Comparison of ENCODE assay signal across 10 cellular contexts in the genomic region with DNA sequence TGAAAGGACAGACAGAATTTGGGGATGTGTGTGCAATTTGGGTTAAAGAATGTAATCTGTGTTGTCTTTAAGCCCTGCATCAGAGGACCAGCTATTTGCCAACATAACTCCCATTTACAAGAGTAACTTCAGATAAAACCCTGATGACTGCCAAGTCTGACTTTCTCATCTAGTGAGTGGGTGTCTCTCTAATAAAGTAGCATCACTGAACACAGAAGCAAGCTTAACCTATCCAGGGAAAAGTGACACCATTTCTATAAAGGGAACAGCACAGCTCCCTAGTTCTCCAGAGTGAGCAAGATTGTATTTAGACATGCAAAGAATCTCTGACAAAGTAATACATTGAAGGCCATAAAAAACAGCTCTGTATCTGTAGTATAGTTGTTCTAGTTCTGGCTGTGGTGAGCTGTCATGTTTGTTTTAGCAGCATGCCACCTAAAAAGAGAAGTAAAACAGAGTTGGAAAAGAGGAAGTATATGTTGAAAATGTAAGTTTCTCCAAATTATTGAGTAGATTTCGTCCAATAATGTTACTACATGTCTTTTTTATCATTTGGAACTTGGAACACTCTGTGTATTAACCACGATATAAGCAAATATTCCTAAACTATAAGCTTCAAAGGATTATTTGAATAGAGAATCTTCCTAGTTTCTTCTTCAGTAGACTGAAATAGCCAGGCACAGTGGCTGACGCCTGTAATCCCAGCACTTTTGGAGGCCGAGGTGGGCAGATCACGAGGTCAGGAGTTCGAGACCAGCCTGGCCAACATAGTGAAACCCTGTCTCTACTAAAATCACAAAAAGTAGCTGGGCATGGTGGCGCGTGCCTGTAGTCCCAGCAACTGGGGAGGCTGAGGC. TPM values are rescaled to one million over a fixed set of nuclear protein-coding genes. Genes with fewer than 3 reads are reported as not detected.
A peak's percentile ranks its signal among the peaks of the same experiment; 100 is the strongest.
DNase-seq lines count a peak whose midpoint lies in the region; ATAC-seq and TF ChIP-seq lines count a peak whose summit lies in the region.
"Had no signal": no experiment of that assay in that cellular context is flagged by ENCODE, and none has a peak within 500 bp of the region (broad histone marks: within the 10 kb centered on the region; RNA-seq: fewer than 3 reads in every experiment).

No MANE protein-coding gene starts in this region.

- no peak for TF ChIP-seq RAD21 in IMR-90 (IDR thresholded peaks at IDR 0.05; ENCODE audit: low read length)

- peak overlapping the region; percentile 17; the same call in 1 of the 2 replicates for H2BK20ac ChIP-seq in IMR-90 (ENCODE audit: low read depth, low read length)

- no peak overlapping the region for H2AK9ac ChIP-seq in IMR-90 (replicated peaks; ENCODE audit: low read depth, low read length, poor library complexity)

- H3K4me2 ChIP-seq in IMR-90 (ENCODE audit: low read depth, low read length) (no peak overlapping the region; the same call in 1 of the 2 replicates), osteoblast (ENCODE audit: insufficient read depth, low read length) (peak overlapping the region; percentile 70)

- dilution Hi-C loops in IMR-90 (cut with HindIII; ENCODE audit: low sequenced_read_pairs, unreplicated experiment) = no loop called here

- peak overlapping the region; percentile 66; the same call in 1 of the 3 replicates for H2BK15ac ChIP-seq in IMR-90 (ENCODE audit: low read depth, low read length)

- POLR2A ChIA-PET in IMR-90 (lab: Charles Lee; ENCODE audit: unreplicated experiment) = interaction anchor here (0.5 kb wide), 1 partner anchor 19 kb away, joined by 8 read pairs; no protein-coding TSS in a partner anchor

- peak overlapping the region; percentile 48; the same call in 1 of the 2 replicates for H2BK120ac ChIP-seq in IMR-90 (ENCODE audit: low read depth, low read length)

- ATAC-seq in IMR-90 (ENCODE audit: low read depth) = peak; percentile 84
- no peak for ATAC-seq in activated T-helper 17 cell treated with anti-CD3 and anti-CD28 coated beads, Interleukin-2, amount 50 U/mL, for 72 hours (replicated peaks)

- H3K79me2 ChIP-seq in osteoblast (ENCODE audit: insufficient read depth, low read length) = no peaks in the 10 kb centered on the region

- peaks cover 4% of the 10 kb centered on the region for H3K4me1 ChIP-seq in IMR-90 (ENCODE audit: control insufficient read depth, insufficient read depth, low read length)
- peaks cover 13% of the 10 kb centered on the region for H3K4me1 ChIP-seq in osteoblast (ENCODE audit: insufficient read depth, low read length)

- BruUV-seq in IMR-90 (replicated peaks; lab: Mats Ljungman, UMichigan) = no TSS peak

- H3K9me3 ChIP-seq in IMR-90 (ENCODE audit: control insufficient read depth, insufficient read depth, low read length) (no peaks in the 10 kb centered on the region), osteoblast (ENCODE audit: low read depth, low read length) (no peaks in the 10 kb centered on the region)

- H3K14ac ChIP-seq in IMR-90 (replicated peaks; ENCODE audit: low read depth, low read length) = peak overlapping the region; percentile 47; the same call in 1 of the 2 replicates

- no peaks in the 10 kb centered on the region for H3K9me3 Mint-ChIP-seq in activated T-helper 17 cell treated with anti-CD3 and anti-CD28 coated beads, Interleukin-2, amount 50 U/mL, for 72 hours

- TF ChIP-seq POLR2A in IMR-90 (IDR thresholded peaks at IDR 0.05; ENCODE audit: low read depth, low read length) = no peak

- no peaks in the 10 kb centered on the region for H3K9me1 ChIP-seq in IMR-90 (ENCODE audit: insufficient read depth, low read length)

- WGBS in IMR-90 (ENCODE audit: extremely low coverage in 2 of 2, insufficient read length in 1 of 2), 2 experiments = no CpG with 5 or more reads among the region's 8 CpGs

- H3K4me1 Mint-ChIP-seq in activated T-helper 17 cell treated with anti-CD3 and anti-CD28 coated beads, Interleukin-2, amount 50 U/mL, for 72 hours = peaks cover 6% of the 10 kb centered on the region

- H4K20me1 ChIP-seq in IMR-90 (ENCODE audit: insufficient read depth, low read length) (no peaks in the 10 kb centered on the region), osteoblast (ENCODE audit: insufficient read depth, low read length) (no peaks in the 10 kb centered on the region)

- no peak overlapping the region; the same call in 1 of the 2 replicates for H2AK5ac ChIP-seq in IMR-90 (ENCODE audit: low read depth, low read length)

- H3K27ac ChIP-seq in IMR-90 (ENCODE audit: insufficient read depth, low read length) (peak overlapping the region; percentile 64; the same call in 1 of the 2 replicates), osteoblast (ENCODE audit: low read depth, low read length) (peak overlapping the region; percentile 89)

- no peaks in the 10 kb centered on the region for H3K79me1 ChIP-seq in IMR-90 (ENCODE audit: low read depth in 1 of 2, low read length in 2 of 2)

- DNase-seq in GM13977 (ENCODE audit: low spot score) = peak; percentile 65
- DNase-seq in IMR-90 = peak; percentile 76
- peak; percentile 64 for DNase-seq in astrocyte of the hippocampus (ENCODE audit: low read depth, low spot score)
- DNase-seq in osteoblast (ENCODE audit: insufficient read length, low spot score, missing footprints) = peak; percentile 95
- DNase-seq in COLO668 (lab: John Stamatoyannopoulos, UW; ENCODE audit: unreplicated experiment) = no peak
- no peak for DNase-seq in mucosa of gallbladder (ENCODE audit: low spot score)
- no peak for DNase-seq in NCI-H1048 (lab: John Stamatoyannopoulos, UW)

- no peak overlapping the region for H2AFZ ChIP-seq in IMR-90 (replicated peaks; ENCODE audit: low read length, poor library complexity)
- peak overlapping the region; percentile 69 for H2AFZ ChIP-seq in osteoblast (ENCODE audit: low read length)

- no peak overlapping the region for H3K27ac Mint-ChIP-seq in activated T-helper 17 cell treated with anti-CD3 and anti-CD28 coated beads, Interleukin-2, amount 50 U/mL, for 72 hours
- H3K27ac Mint-ChIP-seq: T-helper 1 cell treated with Interleukin-12 subunit alpha and Interleukin-12 subunit beta and Interleukin-4 antibody, amounts not matched to agents 30 μg/mL and 1 μg/mL, for 36 hours had no signal

- H3K36me3 ChIP-seq in IMR-90 (ENCODE audit: control insufficient read depth, insufficient read depth, low read length) (no peaks in the 10 kb centered on the region), osteoblast (ENCODE audit: insufficient read depth, low read length) (no peaks in the 10 kb centered on the region)

- H3K23ac ChIP-seq in IMR-90 (ENCODE audit: low read depth, low read length) = no peak overlapping the region

- H3K27me3 ChIP-seq in IMR-90 (ENCODE audit: control insufficient read depth, insufficient read depth, low read length) = no peaks in the 10 kb centered on the region
- no peaks in the 10 kb centered on the region for H3K27me3 ChIP-seq in osteoblast (ENCODE audit: insufficient read depth, low read length)

- no peak overlapping the region for H3K4me3 Mint-ChIP-seq in activated T-helper 17 cell treated with anti-CD3 and anti-CD28 coated beads, Interleukin-2, amount 50 U/mL, for 72 hours
- H3K4me3 Mint-ChIP-seq: T-helper 1 cell treated with Interleukin-12 subunit alpha and Interleukin-12 subunit beta and Interleukin-4 antibody, amounts not matched to agents 30 μg/mL and 1 μg/mL, for 36 hours had no signal

- peak overlapping the region; percentile 54 for H2BK5ac ChIP-seq in IMR-90 (ENCODE audit: low read depth, low read length, poor library complexity, severe bottlenecking)

- peak overlapping the region; percentile 7; the same call in 1 of the 2 replicates for H3K18ac ChIP-seq in IMR-90 (ENCODE audit: low read depth, low read length)

- TF ChIP-seq CTCF in GM13977 (IDR thresholded peaks at IDR 0.05; ENCODE audit: extremely low read depth, insufficient read depth, missing control alignments) (no peak), IMR-90 (conservative IDR thresholded peaks at IDR 0.05; ENCODE audit: low read depth, low read length) (no peak), osteoblast (IDR thresholded peaks at IDR 0.05; ENCODE audit: extremely low read depth, low read depth, low read length) (no peak)

- H3K27me3 Mint-ChIP-seq in activated T-helper 17 cell treated with anti-CD3 and anti-CD28 coated beads, Interleukin-2, amount 50 U/mL, for 72 hours = no peaks in the 10 kb centered on the region

- H4K5ac ChIP-seq in IMR-90 (ENCODE audit: low read depth, low read length) = peak overlapping the region; percentile 74

- no peaks in the 10 kb centered on the region for H3K36me3 Mint-ChIP-seq in activated T-helper 17 cell treated with anti-CD3 and anti-CD28 coated beads, Interleukin-2, amount 50 U/mL, for 72 hours (ENCODE audit: low read depth)

- H4K91ac ChIP-seq in IMR-90 (ENCODE audit: insufficient read depth, low read depth, low read length) = no peak overlapping the region

- CTCF ChIA-PET in IMR-90 (lab: Yijun Ruan, JAX) = interaction anchor here (1.8 kb wide), 1 partner anchor 110 kb away, joined by 5 read pairs; no protein-coding TSS in a partner anchor

- in situ Hi-C loops in GM13977 (cut with MboI; ENCODE audit: low pct_unique_long_range_greater_than_20kb, low sequenced_read_pairs, unreplicated experiment) = no loop called here
- in situ Hi-C loops in IMR-90 (cut with MboI; ENCODE audit: low sequenced_read_pairs) = no loop called here

- H4K8ac ChIP-seq in IMR-90 (ENCODE audit: low read depth in 2 of 2, low read length in 2 of 2) = 0 out of 4 replicates have a peak overlapping the region, but pooled peaks of 1 of the 2 experiments have one; percentile 26

- H3K56ac ChIP-seq in IMR-90 (ENCODE audit: extremely low read depth, insufficient read depth, low read length) = no peak overlapping the region

- H3K4me3 ChIP-seq in IMR-90 (ENCODE audit: insufficient read depth, low read depth, low read length) = no peak overlapping the region
- peak overlapping the region; percentile 21 for H3K4me3 ChIP-seq in osteoblast (ENCODE audit: insufficient read depth, low read length)
- H3K4me3 ChIP-seq: skin epidermis had no signal

- H3K4ac ChIP-seq in IMR-90 (ENCODE audit: low read depth, low read length) = peak overlapping the region; percentile 8; the same call in 1 of the 2 replicates

- intact Hi-C loops in IMR-90 (cut with micrococcal nuclease) = no loop called here

- H3K9ac ChIP-seq in IMR-90 (ENCODE audit: low read depth, low read length) = no peak overlapping the region

TF ChIP-seq in IMR-90, 13 proteins besides CTCF, POLR2A, EP300 and RAD21 (continues in another document):
- TF ChIP-seq CHD1 (IDR thresholded peaks at IDR 0.05; ENCODE audit: low read depth, low read length) (no peak), RCOR1 (IDR thresholded peaks at IDR 0.05; ENCODE audit: insufficient replicate concordance, low read length) (no peak)

RNA-seq across cellular contexts. Expression of a gene that starts 8.8 kb away (rescaled TPM):
- total RNA-seq in IMR-90 (2012; rRNA removed) (6.1 and 7.2 TPM in 2 replicates), osteoblast (14.8 and 16.2 TPM in 2 replicates), mucosa of gallbladder (21.8 TPM)
- polyA plus RNA-seq in IMR-90 (2012; rRNA removed) = 12.8 and 18.5 TPM in 2 replicates
- polyA plus RNA-seq in IMR-90 (2012; cell fraction: cytosol; rRNA removed) = 12.2 and 21.8 TPM in 2 replicates
- 50.1 and 73.1 TPM in 2 replicates for polyA plus RNA-seq in IMR-90 (2012; cell fraction: nucleus; rRNA removed; ENCODE audit: low replicate concordance)
- 100 to 1,000 TPM; 246 to 403 TPM for total RNA-seq in activated T-helper 17 cell treated with anti-CD3 and anti-CD28 coated beads, Interleukin-2, amount 50 U/mL, for 72 hours

Comparison
In these comparisons a context has a peak if more than half of its experiments do, and no peak if none do; other contexts are left out.
1. DNase-seq: peak in GM13977 (single experiment), IMR-90 (single experiment), astrocyte of the hippocampus (single experiment) and osteoblast (single experiment); none in COLO668 (single experiment), mucosa of gallbladder (single experiment) and NCI-H1048 (single experiment).
2. RNA of a gene that starts 8.8 kb away (total RNA-seq): 246 to 403 TPM in activated T-helper 17 cell treated with anti-CD3 and anti-CD28 coated beads, Interleukin-2, amount 50 U/mL, for 72 hours; 21.8 TPM in mucosa of gallbladder (single experiment), 14.8 to 16.2 TPM in osteoblast and 6.1 to 7.2 TPM in IMR-90; every median in the first group is over 10 times any median in the second.